15 cellular contexts compared by ENCODE assay signal in the genomic region with DNA sequence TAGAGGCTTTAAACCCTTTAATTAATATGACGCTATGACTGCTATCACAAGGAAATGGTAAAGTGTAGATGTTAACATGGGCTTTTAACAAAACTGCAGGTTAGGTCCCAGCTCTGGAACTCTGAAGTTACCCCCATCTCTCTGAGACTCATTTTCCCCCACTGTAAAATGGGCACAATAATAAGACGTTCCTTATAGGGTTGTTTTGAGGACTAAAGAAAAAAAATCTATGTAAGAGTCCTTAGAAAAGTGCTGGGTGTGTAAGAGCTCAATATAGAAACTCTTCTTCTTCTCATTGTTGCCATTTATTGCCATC. TPM values are rescaled to one million over a fixed set of nuclear protein-coding genes. Genes with fewer than 3 reads are reported as not detected.
DNase-seq lines count a peak whose midpoint lies in the region; ATAC-seq and TF ChIP-seq lines count a peak whose summit lies in the region.
"Had no signal": no experiment of that assay in that cellular context is flagged by ENCODE, and none has a peak within 500 bp of the region (broad histone marks: within the 10 kb centered on the region; RNA-seq: fewer than 3 reads in every experiment).

No MANE protein-coding gene starts in this region.

- H3K9ac ChIP-seq in mesendoderm (ENCODE audit: low read length) = no peak overlapping the region

- H3K27me3 ChIP-seq in effector memory CD4-positive, alpha-beta T cell (replicated peaks; ENCODE audit: control insufficient read depth, insufficient read depth, low read length, poor library complexity, severe bottlenecking) = no peaks in the 10 kb centered on the region
- H3K27me3 ChIP-seq in mesendoderm (ENCODE audit: insufficient read depth, low read length, poor library complexity) = no peaks in the 10 kb centered on the region
- H3K27me3 ChIP-seq: thyroid gland had no signal

- no peak overlapping the region for H2AFZ ChIP-seq in OCI-LY7 (ENCODE audit: low read length)

- no peak overlapping the region for H3K27ac ChIP-seq in OCI-LY7 (ENCODE audit: low read depth, low read length, poor library complexity, severe bottlenecking)
- H3K27ac ChIP-seq in effector memory CD4-positive, alpha-beta T cell (ENCODE audit: insufficient read depth, low read length, poor library complexity, severe bottlenecking) = no peak overlapping the region
- no peak overlapping the region for H3K27ac ChIP-seq in mesendoderm (ENCODE audit: low read depth, low read length)
- H3K27ac ChIP-seq: spleen, thyroid gland had no signal

- H3K4me2 ChIP-seq in OCI-LY7 (ENCODE audit: low read length) (no peak overlapping the region), mesendoderm (ENCODE audit: low read length) (no peak overlapping the region)

- ATAC-seq in GM18909 (IDR thresholded peaks at IDR 0.05; ENCODE audit: poor library complexity, unreplicated experiment) (peak; percentile 11), HG02678 (IDR thresholded peaks at IDR 0.05; ENCODE audit: unreplicated experiment) (peak; percentile 13), GM21367 (IDR thresholded peaks at IDR 0.05; ENCODE audit: unreplicated experiment) (no peak)

- no peak overlapping the region for H4K5ac ChIP-seq in mesendoderm (ENCODE audit: low read length)

- H3K23ac ChIP-seq in mesendoderm (ENCODE audit: low read length) = no peak overlapping the region

- no peaks in the 10 kb centered on the region for H3K79me1 ChIP-seq in mesendoderm (ENCODE audit: low read length)

- H2BK15ac ChIP-seq in mesendoderm (replicated peaks; ENCODE audit: low read depth) = no peak overlapping the region

- POLR2A ChIA-PET in OCI-LY7 (lab: Charles Lee) = interaction anchor here (0.6 to 0.7 kb wide), 2 partner anchors 20 to 23 kb away, joined by 3 read pairs; no protein-coding TSS in a partner anchor

- no peaks in the 10 kb centered on the region for H4K20me1 ChIP-seq in OCI-LY7 (ENCODE audit: insufficient read depth, low read length)

- H3K27ac Mint-ChIP-seq in mesothelial cell of epicardium = no peak overlapping the region
- H3K27ac Mint-ChIP-seq: nephron progenitor cell; progenitor cell of endocrine pancreas; stimulated activated effector memory CD8-positive, alpha-beta T cell treated with anti-CD3 and anti-CD28 coated beads, Interleukin-12 subunit alpha, Interleukin-12 subunit beta, amount 100 ng/mL, for 72 hours had no signal

- no peak overlapping the region for H4K8ac ChIP-seq in mesendoderm (ENCODE audit: low read depth, low read length)

- H3K4me1 ChIP-seq in OCI-LY7 (ENCODE audit: insufficient read depth, low read length, poor library complexity, severe bottlenecking) (no peaks in the 10 kb centered on the region), mesendoderm (ENCODE audit: control insufficient read depth, low read depth, low read length) (peaks cover 5% of the 10 kb centered on the region)
- H3K4me1 ChIP-seq in effector memory CD4-positive, alpha-beta T cell (ENCODE audit: control insufficient read depth, insufficient read depth, low read length, poor library complexity, severe bottlenecking) = no peaks in the 10 kb centered on the region

- no peak overlapping the region for H3K56ac ChIP-seq in mesendoderm (ENCODE audit: low read length)

- H3K79me2 ChIP-seq in OCI-LY7 (ENCODE audit: insufficient read depth, low read depth, low read length) (no peaks in the 10 kb centered on the region), mesendoderm (ENCODE audit: control insufficient read depth, insufficient read depth, low read length) (no peaks in the 10 kb centered on the region)

- peaks cover 18% of the 10 kb centered on the region for H3K4me1 Mint-ChIP-seq in mesothelial cell of epicardium
- H3K4me1 Mint-ChIP-seq: nephron progenitor cell had no signal

- H3K36me3 ChIP-seq in OCI-LY7 (ENCODE audit: insufficient read depth, low read length) (no peaks in the 10 kb centered on the region), mesendoderm (ENCODE audit: control insufficient read depth, insufficient read depth, low read length) (no peaks in the 10 kb centered on the region)
- H3K36me3 ChIP-seq in effector memory CD4-positive, alpha-beta T cell (ENCODE audit: control insufficient read depth, insufficient read depth, low read length) = no peaks in the 10 kb centered on the region
- H3K36me3 ChIP-seq: spleen, thyroid gland had no signal

- CTCF ChIA-PET in OCI-LY7 (lab: Charles Lee; ENCODE audit: unreplicated experiment) = interaction anchor here (0.5 to 1.8 kb wide), 3 partner anchors 9 to 91 kb away, joined by 3 to 7 read pairs (median 5); no protein-coding TSS in a partner anchor

- BruUV-seq in OCI-LY7 (replicated peaks; lab: Mats Ljungman, UMichigan) = no TSS peak

- H3K9me2 ChIP-seq in OCI-LY7 (ENCODE audit: insufficient read depth, low read length) = no peaks in the 10 kb centered on the region

- TF ChIP-seq CTCF in OCI-LY7 (conservative IDR thresholded peaks at IDR 0.05; ENCODE audit: low read length) (peak; percentile 59), mesothelial cell of epicardium (IDR thresholded peaks at IDR 0.05; ENCODE audit: unreplicated experiment) (peak; percentile 16)

- no peaks in the 10 kb centered on the region for H3K36me3 Mint-ChIP-seq in mesothelial cell of epicardium
- H3K36me3 Mint-ChIP-seq: stimulated activated effector memory CD8-positive, alpha-beta T cell treated with anti-CD3 and anti-CD28 coated beads, Interleukin-12 subunit alpha, Interleukin-12 subunit beta, amount 100 ng/mL, for 72 hours had no signal

- no peaks in the 10 kb centered on the region for H3K9me3 ChIP-seq in OCI-LY7 (ENCODE audit: low read length)
- no peaks in the 10 kb centered on the region for H3K9me3 ChIP-seq in effector memory CD4-positive, alpha-beta T cell (ENCODE audit: control insufficient read depth, low read length)
- H3K9me3 ChIP-seq: thyroid gland had no signal

- H3K9me3 Mint-ChIP-seq in mesothelial cell of epicardium = no peaks in the 10 kb centered on the region
- H3K9me3 Mint-ChIP-seq: nephron progenitor cell; stimulated activated effector memory CD8-positive, alpha-beta T cell treated with anti-CD3 and anti-CD28 coated beads, Interleukin-12 subunit alpha, Interleukin-12 subunit beta, amount 100 ng/mL, for 72 hours had no signal

- no peak overlapping the region for H2AK5ac ChIP-seq in mesendoderm (ENCODE audit: low read length)

- no peak overlapping the region for H2BK5ac ChIP-seq in mesendoderm (ENCODE audit: low read length)

- H3K4me3 ChIP-seq in OCI-LY7 (ENCODE audit: low read depth, low read length, poor library complexity, severe bottlenecking) = no peak overlapping the region
- no peak overlapping the region for H3K4me3 ChIP-seq in effector memory CD4-positive, alpha-beta T cell (ENCODE audit: insufficient read depth, low read depth, low read length, poor library complexity, severe bottlenecking)
- H3K4me3 ChIP-seq in mesendoderm (ENCODE audit: low read length) = no peak overlapping the region
- H3K4me3 ChIP-seq: K562, spleen, thyroid gland had no signal

- no peak overlapping the region for H2BK120ac ChIP-seq in mesendoderm (ENCODE audit: low read depth, low read length)

- no peak overlapping the region for H3K4me3 Mint-ChIP-seq in mesothelial cell of epicardium
- H3K4me3 Mint-ChIP-seq: nephron progenitor cell; stimulated activated effector memory CD8-positive, alpha-beta T cell treated with anti-CD3 and anti-CD28 coated beads, Interleukin-12 subunit alpha, Interleukin-12 subunit beta, amount 100 ng/mL, for 72 hours had no signal

- H3K4ac ChIP-seq in mesendoderm (ENCODE audit: low read depth, low read length) = no peak overlapping the region

- no CpG with 5 or more reads among the region's 2 CpGs for WGBS in mesendoderm (ENCODE audit: extremely low coverage, insufficient coverage, low lambda C conversion rate)

- DNase-seq in OCI-LY7 (ENCODE audit: low spot score) (no peak), mesothelial cell of epicardium (ENCODE audit: low spot score in 2 of 2, unreplicated experiment in 2 of 2) (no peak), mesendoderm (no peak), T-helper 1 cell (no peak)
- no peak for DNase-seq in effector memory CD4-positive, alpha-beta T cell
- DNase-seq: activated effector memory CD4-positive, alpha-beta T cell treated with anti-CD3 and anti-CD28 coated beads, Interleukin-2, amount 50 U/mL, for 16 hours; spleen had no signal

- intact Hi-C loops in OCI-LY7 (cut with micrococcal nuclease; ENCODE audit: unreplicated experiment) = loop anchor here (1.0 kb wide), 1 partner anchor 91 kb away; no protein-coding TSS in a partner anchor

- no peaks in the 10 kb centered on the region for H3K27me3 Mint-ChIP-seq in mesothelial cell of epicardium (ENCODE audit: low read depth)
- H3K27me3 Mint-ChIP-seq: progenitor cell of endocrine pancreas had no signal

- no peak overlapping the region for H3K18ac ChIP-seq in mesendoderm (ENCODE audit: low read length)

RNA-seq across cellular contexts. Expression of a gene that starts 45.8 kb away (rescaled TPM):
- not detected in 2 replicates for total RNA-seq in OCI-LY7 (2014; rRNA removed; shearing (Covaris generic))
- total RNA-seq in OCI-LY7 (2022) (not detected in 2 replicates), mesothelial cell of epicardium (3.3 to 6.3 TPM (median 3.5 TPM) in 3 replicates)
- polyA plus RNA-seq in mesendoderm (2013, experiment 1 of 2) = 1.6 TPM
- 1.3 TPM for polyA plus RNA-seq in mesendoderm (2013, experiment 2 of 2)
- total RNA-seq: K562 had no signal
- polyA plus RNA-seq: K562 had no signal
